9 cellular contexts compared by ENCODE assay signal in the genomic region with DNA sequence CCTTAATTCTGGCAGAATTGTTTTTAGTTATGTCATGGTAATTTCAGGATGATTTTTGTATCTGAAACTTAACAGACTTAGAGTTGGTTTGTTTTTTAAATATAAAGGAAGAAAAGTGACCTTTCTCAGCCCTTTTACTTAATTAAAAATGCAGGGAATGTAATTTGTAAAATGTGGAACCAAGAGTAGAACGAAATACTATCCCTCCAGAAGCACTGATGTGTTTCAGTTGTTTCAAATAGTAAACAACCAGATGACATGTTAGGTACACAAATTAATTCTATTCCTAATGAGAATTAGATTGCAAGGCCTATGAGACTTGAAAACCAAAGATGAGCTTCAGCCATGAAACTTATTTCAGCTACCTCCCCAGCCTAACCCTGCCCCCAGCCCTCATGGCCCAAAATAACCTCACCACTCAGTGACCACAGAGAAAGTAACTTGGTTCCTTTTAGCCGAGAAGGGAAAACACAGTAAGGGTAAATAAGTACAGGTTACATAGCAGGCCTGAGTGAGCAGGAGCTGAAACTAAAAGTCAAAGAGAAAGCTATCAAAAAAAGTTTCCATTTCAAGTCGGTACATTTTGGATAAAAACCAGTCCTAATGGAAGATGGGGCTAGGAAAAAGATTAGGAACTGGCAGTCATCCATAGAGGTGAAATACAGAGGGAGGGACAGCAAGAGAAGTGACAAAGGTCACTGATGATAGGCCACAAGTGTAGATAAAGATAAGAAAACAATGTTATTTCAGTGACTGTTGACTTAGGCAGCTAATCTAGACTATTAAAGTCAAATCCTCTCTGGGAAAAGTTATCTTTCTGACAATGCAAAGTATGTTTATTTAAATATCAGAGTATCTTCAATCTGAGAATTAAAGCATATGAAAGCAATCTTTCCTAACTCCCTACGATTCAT. TPM values are rescaled to one million over a fixed set of nuclear protein-coding genes. Genes with fewer than 3 reads are reported as not detected.
DNase-seq lines count a peak whose midpoint lies in the region; ATAC-seq and TF ChIP-seq lines count a peak whose summit lies in the region.
"Had no signal": no experiment of that assay in that cellular context is flagged by ENCODE, and none has a peak within 500 bp of the region (broad histone marks: within the 10 kb centered on the region; RNA-seq: fewer than 3 reads in every experiment).

No MANE protein-coding gene starts in this region.

- DNase-seq in right lobe of liver (no peak), SJCRH30 (no peak), NCI-H1417 (lab: John Stamatoyannopoulos, UW) (no peak), cerebellum (ENCODE audit: low spot score) (no peak), vagina (ENCODE audit: extremely low spot score in 2 of 2) (no peak)
- DNase-seq: activated CD4-positive, alpha-beta T cell treated with anti-CD3 and anti-CD28 coated beads, Interleukin-2, amount 10 ng/mL, durations not matched to agents 7 days and 5 days had no signal

- no peaks in the 10 kb centered on the region for H4K20me1 ChIP-seq in KMS-11 (ENCODE audit: insufficient read depth)

- WGBS in right lobe of liver (ENCODE audit: insufficient coverage, low coverage, low lambda C conversion rate, missing lambda C conversion rate): 46% methylated on average over 4 of the region's 4 CpGs

- H2AFZ ChIP-seq in KMS-11 (ENCODE audit: low read depth): no peak overlapping the region

- no peaks in the 10 kb centered on the region for H3K9me3 ChIP-seq in right lobe of liver
- no peaks in the 10 kb centered on the region for H3K9me3 ChIP-seq in SJCRH30 (replicated peaks)
- no peaks in the 10 kb centered on the region for H3K9me3 ChIP-seq in vagina

- H3K27me3 ChIP-seq in KMS-11 (ENCODE audit: insufficient read depth, low read depth) (no peaks in the 10 kb centered on the region; the same call in 1 of the 2 replicates), right lobe of liver (no peaks in the 10 kb centered on the region), SJCRH30 (no peaks in the 10 kb centered on the region), vagina (no peaks in the 10 kb centered on the region)

- H3K4me3 ChIP-seq in KMS-11 (IDR thresholded peaks at IDR 0.05; ENCODE audit: insufficient read depth, low read depth, low read length) (no peak overlapping the region), right lobe of liver (no peak overlapping the region), SJCRH30 (no peak overlapping the region), vagina (no peak overlapping the region)

- intact Hi-C loops in right lobe of liver (cut with DNase I): no loop called here
- intact Hi-C loops in vagina (cut with DNase I): no loop called here

- H3K4me1 ChIP-seq in KMS-11 (ENCODE audit: low read depth, poor library complexity, severe bottlenecking) (peaks cover 22% of the 10 kb centered on the region), right lobe of liver (peaks cover 0 to 11% (median 4%) of the 10 kb centered on the region in 4 donors), SJCRH30 (peaks cover 14% of the 10 kb centered on the region), vagina (peaks cover 2% of the 10 kb centered on the region)

- H3K9ac ChIP-seq in KMS-11: no peak overlapping the region

- no peaks in the 10 kb centered on the region for H3K36me3 ChIP-seq in KMS-11 (ENCODE audit: insufficient read depth)
- H3K36me3 ChIP-seq in right lobe of liver: no peaks in the 10 kb centered on the region
- H3K36me3 ChIP-seq in SJCRH30: no peaks in the 10 kb centered on the region; the same call in 1 of the 2 replicates
- H3K36me3 ChIP-seq in vagina: peaks cover 0 to 4% of the 10 kb centered on the region in 2 donors

- no peak for TF ChIP-seq CTCF in KMS-11 (conservative IDR thresholded peaks at IDR 0.05; ENCODE audit: low read depth, low read length)
- TF ChIP-seq CTCF in right lobe of liver (IDR thresholded peaks at IDR 0.05): no peak
- TF ChIP-seq CTCF in vagina (IDR thresholded peaks at IDR 0.05): no peak

- no peak for TF ChIP-seq POLR2A in right lobe of liver (IDR thresholded peaks at IDR 0.05)
- no peak for TF ChIP-seq POLR2A in vagina (IDR thresholded peaks at IDR 0.05)

- H3K4me2 ChIP-seq in KMS-11: peak overlapping the region; percentile 22

- no peaks in the 10 kb centered on the region for H3K79me2 ChIP-seq in KMS-11 (ENCODE audit: insufficient read depth, low read depth)

- ATAC-seq in GM18517 (IDR thresholded peaks at IDR 0.05; ENCODE audit: unreplicated experiment) (peak; percentile 98), GM21825 (IDR thresholded peaks at IDR 0.05; ENCODE audit: unreplicated experiment) (peak; percentile 100), right lobe of liver (peak; percentile 69 to 86 (median 83))

- H3K27ac ChIP-seq in KMS-11: no peak overlapping the region
- H3K27ac ChIP-seq in right lobe of liver: no peak overlapping the region
- H3K27ac ChIP-seq in SJCRH30: no peak overlapping the region
- H3K27ac ChIP-seq in vagina: no peak overlapping the region

RNA-seq across cellular contexts. Expression of a gene that starts 23.2 kb away (rescaled TPM):
- total RNA-seq in right lobe of liver (1 to 10 TPM in 3 of 6 experiments, under 1 TPM in 3; 0.61 to 2.6 (median 1.0) TPM), cerebellum (3.0 TPM), vagina (3.9 TPM)
- 6.1 and 7.7 TPM in 2 replicates for total RNA-seq in SJCRH30 (2014; rRNA removed; shearing (Covaris generic))

RNA-seq across cellular contexts. Expression of a gene that starts 23.5 kb away (rescaled TPM):
- total RNA-seq in right lobe of liver (10 to 100 TPM in 2 of 6 experiments, 1 to 10 TPM in 4; 5.6 to 10.4 (median 8.5) TPM), cerebellum (119 TPM), vagina (50.3 TPM)
- total RNA-seq in SJCRH30 (2014; rRNA removed; shearing (Covaris generic)): 34.4 and 37.2 TPM in 2 replicates

RNA-seq across cellular contexts. Expression of a gene that starts 56.2 kb away (rescaled TPM):
- not detected for total RNA-seq in right lobe of liver
- 0.35 TPM in 1 of 2 replicates, not detected in the other for total RNA-seq in SJCRH30 (2014; rRNA removed; shearing (Covaris generic))
- total RNA-seq in cerebellum: 0.36 TPM
- total RNA-seq in vagina: 7.4 TPM
- total RNA-seq: activated CD4-positive, alpha-beta T cell treated with anti-CD3 and anti-CD28 coated beads, Interleukin-2, amount 10 ng/mL, durations not matched to agents 7 days and 5 days had no signal
